15 cellular contexts compared by ENCODE assay signal in genomic region chr11:95283146-95283545, GRCh38. TPM values are rescaled to one million over a fixed set of nuclear protein-coding genes. Genes with fewer than 3 reads are reported as not detected.
A peak's percentile ranks its signal among the peaks of the same experiment; 100 is the strongest.
DNase-seq lines count a peak whose midpoint lies in the region; TF ChIP-seq lines count a peak whose summit lies in the region.
"Had no signal": no experiment of that assay in that cellular context is flagged by ENCODE, and none has a peak within 500 bp of the region (broad histone marks: within the 10 kb centered on the region; RNA-seq: fewer than 3 reads in every experiment).

No MANE protein-coding gene starts in this region.

- POLR2A ChIA-PET in Caco-2 (lab: Charles Lee) = interaction anchor here (2.3 kb wide), 1 partner anchor 52 kb away, joined by 19 read pairs; the partner anchor contains the start of gene SESN3

- BruUV-seq in Caco-2 (replicated peaks; lab: Mats Ljungman, UMichigan) = no TSS peak

- no peaks in the 10 kb centered on the region for H3K36me3 Mint-ChIP-seq in Caco-2 (ENCODE audit: insufficient read depth, unreplicated experiment)
- no peaks in the 10 kb centered on the region for H3K36me3 Mint-ChIP-seq in glutamatergic neuron (ENCODE audit: unreplicated experiment)

- DNase-seq in Caco-2 (no peak), glutamatergic neuron (no peak), DMS 273 (lab: John Stamatoyannopoulos, UW; ENCODE audit: unreplicated experiment) (no peak), 8988T (no peak), NCI-H1092 treated with DMSO at 0.1 percent for 48 hours (lab: John Stamatoyannopoulos, UW) (no peak)
- DNase-seq: ACHN; CD4-positive, alpha-beta T cell; DND-41; GDM1; HFFc6; IMR-90 had no signal

- no peak for TF ChIP-seq CTCF in Caco-2 (IDR thresholded peaks at IDR 0.05; ENCODE audit: insufficient read depth in 1 of 2, low read depth in 1 of 2, low read length in 1 of 2, severe bottlenecking in 1 of 2, unreplicated experiment in 1 of 2)
- no peak for TF ChIP-seq CTCF in glutamatergic neuron (IDR thresholded peaks at IDR 0.05; ENCODE audit: partially characterized antibody, unreplicated experiment)
- TF ChIP-seq CTCF in neutrophil (IDR thresholded peaks at IDR 0.05) = no peak

- H3K27ac Mint-ChIP-seq in Caco-2 (ENCODE audit: unreplicated experiment) (peak overlapping the region; percentile 80), glutamatergic neuron (ENCODE audit: unreplicated experiment) (peak overlapping the region; percentile 96)
- H3K27ac Mint-ChIP-seq: CD4-positive, alpha-beta T cell; HFFc6 had no signal

- H3K4me3 ChIP-seq in Caco-2 (ENCODE audit: low read depth, low read length) (no peak overlapping the region), neutrophil (ENCODE audit: low read depth in 1 of 2, low read length in 1 of 2) (no peak overlapping the region), stomach smooth muscle (ENCODE audit: low read length in 2 of 2) (no peak overlapping the region)
- H3K4me3 ChIP-seq: BLaER1 treated with 17β-estradiol and CSF1 and Interleukin-3, amounts not matched to agents 10 nM and 100 nM had no signal

- H3K9ac ChIP-seq in stomach smooth muscle (ENCODE audit: low read length in 2 of 2) = no peak overlapping the region
- H3K9ac ChIP-seq: BLaER1 treated with 17β-estradiol and CSF1 and Interleukin-3, amounts not matched to agents 10 nM and 100 nM had no signal

- no peaks in the 10 kb centered on the region for H3K36me3 ChIP-seq in Caco-2 (ENCODE audit: control insufficient read depth, insufficient read depth, low read length)
- H3K36me3 ChIP-seq in neutrophil = no peaks in the 10 kb centered on the region
- no peaks in the 10 kb centered on the region for H3K36me3 ChIP-seq in stomach smooth muscle (ENCODE audit: control insufficient read depth in 2 of 2, insufficient read depth in 2 of 2, low read length in 2 of 2)
- H3K36me3 ChIP-seq: BLaER1 treated with 17β-estradiol and CSF1 and Interleukin-3, amounts not matched to agents 10 nM and 100 nM had no signal

- peaks cover 57% of the 10 kb centered on the region for H3K4me1 ChIP-seq in Caco-2
- peaks cover 40 to 42% of the 10 kb centered on the region in 2 experiments for H3K4me1 ChIP-seq in neutrophil (ENCODE audit: control insufficient read depth in 1 of 2, insufficient read depth in 1 of 2, low read depth in 1 of 2, low read length in 1 of 2)
- peaks cover 11% of the 10 kb centered on the region for H3K4me1 ChIP-seq in stomach smooth muscle (ENCODE audit: control insufficient read depth, insufficient read depth, low read length)

- H3K27me3 ChIP-seq in Caco-2 (replicated peaks; ENCODE audit: control insufficient read depth, insufficient read depth, low read length) (no peaks in the 10 kb centered on the region), neutrophil (no peaks in the 10 kb centered on the region), stomach smooth muscle (ENCODE audit: control insufficient read depth in 1 of 2, insufficient read depth in 2 of 2, low read length in 2 of 2) (no peaks in the 10 kb centered on the region)
- H3K27me3 ChIP-seq: BLaER1 treated with 17β-estradiol and CSF1 and Interleukin-3, amounts not matched to agents 10 nM and 100 nM had no signal

- no peak overlapping the region for H3K4me3 Mint-ChIP-seq in Caco-2 (ENCODE audit: unreplicated experiment)
- H3K4me3 Mint-ChIP-seq in glutamatergic neuron (ENCODE audit: unreplicated experiment) = peak overlapping the region; percentile 15
- H3K4me3 Mint-ChIP-seq: CD4-positive, alpha-beta T cell; HFFc6 had no signal

- H3K4me1 Mint-ChIP-seq in Caco-2 (ENCODE audit: low read depth, unreplicated experiment) (peaks cover 52% of the 10 kb centered on the region), glutamatergic neuron (ENCODE audit: low read depth, unreplicated experiment) (peaks cover 47% of the 10 kb centered on the region)

- H3K9me3 ChIP-seq in Caco-2 (no peaks in the 10 kb centered on the region), neutrophil (no peaks in the 10 kb centered on the region), stomach smooth muscle (ENCODE audit: control insufficient read depth in 2 of 2, low read length in 2 of 2) (no peaks in the 10 kb centered on the region)
- H3K9me3 ChIP-seq: BLaER1 treated with 17β-estradiol and CSF1 and Interleukin-3, amounts not matched to agents 10 nM and 100 nM had no signal

- CTCF ChIA-PET in Caco-2 (lab: Charles Lee) = interaction anchor here (1.4 to 1.5 kb wide), 3 partner anchors 14 to 129 kb away, joined by 3 to 9 read pairs (median 6); no protein-coding TSS in a partner anchor

- peaks cover 10% of the 10 kb centered on the region for H3K9me3 Mint-ChIP-seq in Caco-2 (ENCODE audit: unreplicated experiment)
- peaks cover 5% of the 10 kb centered on the region for H3K9me3 Mint-ChIP-seq in glutamatergic neuron (ENCODE audit: unreplicated experiment)
- H3K9me3 Mint-ChIP-seq: CD4-positive, alpha-beta T cell; HFFc6 had no signal

- H3K27ac ChIP-seq in neutrophil = peak overlapping the region; percentile 21
- peak overlapping the region; percentile 53 for H3K27ac ChIP-seq in stomach smooth muscle (ENCODE audit: low read length)
- H3K27ac ChIP-seq: BLaER1 treated with 17β-estradiol and CSF1 and Interleukin-3, amounts not matched to agents 10 nM and 100 nM had no signal

- intact Hi-C loops in Caco-2 (cut with micrococcal nuclease; ENCODE audit: unreplicated experiment) = loop anchor here (2.0 to 10.0 kb wide), 3 partner anchors 56 to 482 kb away; no protein-coding TSS in a partner anchor

- no peaks in the 10 kb centered on the region for H3K27me3 Mint-ChIP-seq in Caco-2 (ENCODE audit: insufficient read depth, unreplicated experiment)
- peaks cover 8% of the 10 kb centered on the region for H3K27me3 Mint-ChIP-seq in glutamatergic neuron (ENCODE audit: unreplicated experiment)
- H3K27me3 Mint-ChIP-seq: CD4-positive, alpha-beta T cell had no signal

RNA-seq across cellular contexts. Expression of gene SESN3, which starts 52.1 kb away (rescaled TPM):
- total RNA-seq in Caco-2 (2022) (28.2 and 29.2 TPM in 2 replicates), glutamatergic neuron (ENCODE audit: unreplicated experiment) (213 TPM)
- total RNA-seq: A172 had no signal
